Comparison of ENCODE assay signal across 1 cellular context in genomic region chr3:179546814-179547241, GRCh38.
TF ChIP-seq lines count a peak whose summit lies in the region.

No MANE protein-coding gene starts in this region.

TF ChIP-seq in H1, 55 proteins besides CTCF, POLR2A, EP300 and RAD21:
- TF ChIP-seq SP4 (IDR thresholded peaks at IDR 0.05; ENCODE audit: low read length) (no peak), SP2 (IDR thresholded peaks at IDR 0.05; ENCODE audit: low read length) (no peak), CBX8 (IDR thresholded peaks at IDR 0.05; ENCODE audit: borderline replicate concordance, low read depth, low read length) (no peak), BRCA1 (IDR thresholded peaks at IDR 0.05; ENCODE audit: low read depth, low read length) (no peak), CHD1 (IDR thresholded peaks at IDR 0.05; ENCODE audit: low read depth, low read length) (no peak), GABPA (IDR thresholded peaks at IDR 0.05; ENCODE audit: borderline replicate concordance, insufficient read depth, low read length) (no peak)
